Comparison of ENCODE assay signal across 10 cellular contexts in genomic region chr7:27191716-27192545, GRCh38.
A peak's percentile ranks its signal among the peaks of the same experiment; 100 is the strongest.
DNase-seq lines count a peak whose midpoint lies in the region; ATAC-seq and TF ChIP-seq lines count a peak whose summit lies in the region.
"Had no signal": no experiment of that assay in that cellular context is flagged by ENCODE, and none has a peak within 500 bp of the region (broad histone marks: within the 10 kb centered on the region; RNA-seq: fewer than 3 reads in every experiment).

No MANE protein-coding gene starts in this region.

- DNase-seq in EL (peak; percentile 81), WERI-Rb-1 (no peak), skeletal muscle cell (ENCODE audit: low read depth) (no peak), GM10248 (ENCODE audit: extremely low spot score) (no peak), NCI-H69 (lab: John Stamatoyannopoulos, UW) (no peak)
- DNase-seq: GF-D8 had no signal

- CTCF ChIA-PET in GM10248 (lab: Yijun Ruan, JAX), result interaction anchor here (0.9 to 4.9 kb wide), 3 partner anchors 17 to 829 kb away, joined by 3 to 79 read pairs (median 8); no protein-coding TSS in a partner anchor

- peak overlapping the region; percentile 20; the same call in 1 of the 2 replicates for H3K4me3 ChIP-seq in WERI-Rb-1 (ENCODE audit: low read depth, low read length)
- H3K4me3 ChIP-seq in iPS-18c (ENCODE audit: insufficient read depth, low read depth, low read length), result peak overlapping the region; percentile 20
- peak overlapping the region; percentile 23 for H3K4me3 ChIP-seq in skeletal muscle cell (ENCODE audit: low read depth, low read length)

- H3K27me3 ChIP-seq in WERI-Rb-1 (ENCODE audit: insufficient read depth, low read depth, severe bottlenecking), result peaks cover 96% of the 10 kb centered on the region

- ATAC-seq in HG02642 (IDR thresholded peaks at IDR 0.05; ENCODE audit: poor library complexity, unreplicated experiment) (no peak), GM19351 (IDR thresholded peaks at IDR 0.05; ENCODE audit: unreplicated experiment) (no peak)

- no peak for TF ChIP-seq CTCF in WERI-Rb-1 (IDR thresholded peaks at IDR 0.05; ENCODE audit: low read depth, low read length)
- TF ChIP-seq CTCF in GM10248 (IDR thresholded peaks at IDR 0.05; ENCODE audit: control extremely low read depth, extremely low read depth, low read depth, missing control alignments), result no peak

- H3K27ac ChIP-seq in WERI-Rb-1, result no peak overlapping the region
- H3K27ac ChIP-seq: parathyroid adenoma had no signal

- H3K9me3 ChIP-seq in WERI-Rb-1 (ENCODE audit: severe bottlenecking) (no peaks in the 10 kb centered on the region), iPS-18c (ENCODE audit: control insufficient read depth, insufficient read depth, low read length) (peaks cover 2% of the 10 kb centered on the region)

- POLR2A ChIA-PET in GM10248 (lab: Yijun Ruan, JAX), result no interaction called here

- no peaks in the 10 kb centered on the region for H3K36me3 ChIP-seq in WERI-Rb-1
